11 cellular contexts compared by ENCODE assay signal in genomic region chr15:40088929-40089755, GRCh38.
A peak's percentile ranks its signal among the peaks of the same experiment; 100 is the strongest.
DNase-seq lines count a peak whose midpoint lies in the region; ATAC-seq lines count a peak whose summit lies in the region.
"Had no signal": no experiment of that assay in that cellular context is flagged by ENCODE, and none has a peak within 500 bp of the region (broad histone marks: within the 10 kb centered on the region; RNA-seq: fewer than 3 reads in every experiment).

No MANE protein-coding gene starts in this region.

- no peak overlapping the region for H3K4me3 Mint-ChIP-seq in stimulated activated memory B cell treated with anti-CD40 and anti-IgM and Interleukin-4, amounts not matched to agents 10 μg/mL and 1 μg/mL and 100 μg/mL, for 72 hours

- peaks cover 6% of the 10 kb centered on the region; the same call in 1 of the 2 replicates for H3K36me3 ChIP-seq in HUES48 (ENCODE audit: control insufficient read depth, insufficient read depth, low read length)

- H3K9ac ChIP-seq in HUES48 (ENCODE audit: low read depth, low read length) = 0 out of 2 replicates have a peak overlapping the region, but pooled peaks have one; percentile 5

- H3K27me3 ChIP-seq in HUES48 (ENCODE audit: control insufficient read depth, insufficient read depth, low read length) = no peaks in the 10 kb centered on the region

- H3K27ac ChIP-seq in HUES48 (ENCODE audit: low read depth, low read length) = peak overlapping the region; percentile 77

- H3K36me3 Mint-ChIP-seq in stimulated activated memory B cell treated with anti-CD40 and anti-IgM and Interleukin-4, amounts not matched to agents 10 μg/mL and 1 μg/mL and 100 μg/mL, for 72 hours = peaks cover 54% of the 10 kb centered on the region

- peak overlapping the region; percentile 94 for H3K27ac Mint-ChIP-seq in stimulated activated memory B cell treated with anti-CD40 and anti-IgM and Interleukin-4, amounts not matched to agents 10 μg/mL and 1 μg/mL and 100 μg/mL, for 72 hours

- DNase-seq in SKM-1 treated with dmso at 0.1 percent for 144 hours (lab: John Stamatoyannopoulos, UW; ENCODE audit: unreplicated experiment) = peak; percentile 69
- DNase-seq in iPS-NIHi7 (ENCODE audit: extremely low spot score) = peak; percentile 89
- DNase-seq in COLO668 (lab: John Stamatoyannopoulos, UW; ENCODE audit: unreplicated experiment) = no peak
- no peak for DNase-seq in NCI-H1930 (lab: John Stamatoyannopoulos, UW)
- no peak for DNase-seq in pons (ENCODE audit: low spot score)
- no peak for DNase-seq in activated gamma-delta T cell (lab: John Stamatoyannopoulos, UW)
- DNase-seq: activated T-cell treated with anti-CD3 and anti-CD28 coated beads for 4 hours, NCI-H2029 treated with DMSO at 0.1 percent for 48 hours had no signal

- no peaks in the 10 kb centered on the region for H3K9me3 ChIP-seq in HUES48 (ENCODE audit: control insufficient read depth, insufficient read depth, low read length)

- H3K27me3 Mint-ChIP-seq in stimulated activated memory B cell treated with anti-CD40 and anti-IgM and Interleukin-4, amounts not matched to agents 10 μg/mL and 1 μg/mL and 100 μg/mL, for 72 hours = no peaks in the 10 kb centered on the region

- H3K4me1 Mint-ChIP-seq in stimulated activated memory B cell treated with anti-CD40 and anti-IgM and Interleukin-4, amounts not matched to agents 10 μg/mL and 1 μg/mL and 100 μg/mL, for 72 hours = peaks cover 73% of the 10 kb centered on the region

- no peak for ATAC-seq in stimulated activated memory B cell treated with anti-CD40 and anti-IgM and Interleukin-4, amounts not matched to agents 10 μg/mL and 1 μg/mL and 100 μg/mL, for 72 hours
- ATAC-seq: esophagus mucosa had no signal

- H3K4me3 ChIP-seq in HUES48 (ENCODE audit: low read depth, low read length) = peak overlapping the region; percentile 32; the same call in 1 of the 2 replicates

- H3K9me3 Mint-ChIP-seq in stimulated activated memory B cell treated with anti-CD40 and anti-IgM and Interleukin-4, amounts not matched to agents 10 μg/mL and 1 μg/mL and 100 μg/mL, for 72 hours = no peaks in the 10 kb centered on the region

- H3K4me1 ChIP-seq in HUES48 (ENCODE audit: control insufficient read depth, insufficient read depth, low read length) = peaks cover 70% of the 10 kb centered on the region

Comparison
In these comparisons a context has a peak if more than half of its experiments do, and no peak if none do; other contexts are left out.
1. DNase-seq: peak in SKM-1 treated with dmso at 0.1 percent for 144 hours (single experiment) and iPS-NIHi7 (single experiment); none in COLO668 (single experiment), NCI-H1930 (0 of 2), pons (single experiment) and activated gamma-delta T cell (single experiment).